In genomic region chr10:122327237-122328206, GRCh38 we compare ENCODE assay signal across 20 cellular contexts. TPM values are rescaled to one million over a fixed set of nuclear protein-coding genes. Genes with fewer than 3 reads are reported as not detected.
DNase-seq lines count a peak whose midpoint lies in the region; ATAC-seq and TF ChIP-seq lines count a peak whose summit lies in the region.
"Had no signal": no experiment of that assay in that cellular context is flagged by ENCODE, and none has a peak within 500 bp of the region (broad histone marks: within the 10 kb centered on the region; RNA-seq: fewer than 3 reads in every experiment).

No MANE protein-coding gene starts in this region.

- H3K9me3 Mint-ChIP-seq in CD14-positive monocyte (peaks cover 0 to 7% (median 3%) of the 10 kb centered on the region in 7 donors), mesothelial cell of epicardium (peaks cover 3% of the 10 kb centered on the region)

- H3K36me3 Mint-ChIP-seq in CD14-positive monocyte (no peaks in the 10 kb centered on the region), mesothelial cell of epicardium (no peaks in the 10 kb centered on the region)

- intact Hi-C loops in CD14-positive monocyte (cut with micrococcal nuclease) (no loop called here), dorsolateral prefrontal cortex (cut with DNase I) (no loop called here)

- H3K4me1 Mint-ChIP-seq in CD14-positive monocyte (peaks cover 10% of the 10 kb centered on the region), mesothelial cell of epicardium (no peaks in the 10 kb centered on the region)

- H3K4me3 Mint-ChIP-seq in CD14-positive monocyte (no peak overlapping the region), mesothelial cell of epicardium (no peak overlapping the region)

- no peaks in the 10 kb centered on the region for H3K4me1 ChIP-seq in SJCRH30
- H3K4me1 ChIP-seq: SJSA1 had no signal

- H3K27ac Mint-ChIP-seq in CD14-positive monocyte (no peak overlapping the region), mesothelial cell of epicardium (no peak overlapping the region)

- no peaks in the 10 kb centered on the region for H3K36me3 ChIP-seq in SJCRH30
- H3K36me3 ChIP-seq: SJSA1 had no signal

- H3K4me3 ChIP-seq in SJCRH30 (no peak overlapping the region), dorsolateral prefrontal cortex (no peak overlapping the region)
- H3K4me3 ChIP-seq: SJSA1 had no signal

- peak; percentile 48 for DNase-seq in CD14-positive monocyte (ENCODE audit: low spot score)
- DNase-seq in SJCRH30 = peak; percentile 34 to 62
- peak in 1 of 10 donors; percentile 38 for DNase-seq in dorsolateral prefrontal cortex
- peak; percentile 8 for DNase-seq in stimulated activated CD8-positive, alpha-beta memory T cell treated with anti-CD3 and anti-CD28 coated beads, Interleukin-4, amount 100 ng/mL, for 48 hours
- no peak for DNase-seq in mesothelial cell of epicardium (ENCODE audit: low spot score in 2 of 2, unreplicated experiment in 2 of 2)
- DNase-seq in H4 (ENCODE audit: low spot score) = no peak
- DNase-seq: EL; GF-D8; H7; KG1; NCI-H1092 treated with DMSO at 0.1 percent for 48 hours; NCI-H1436 treated with DMSO at 0.1 percent for 48 hours; NCI-H1930; NCI-H2227 treated with DMSO at 0.1 percent for 48 hours; NCI-H774; NK-92 treated with Interleukin-12 subunit alpha and Interleukin-12 subunit beta, amount 100 ng/mL, for 24 hours had no signal

- no peak for ATAC-seq in HG02588 (IDR thresholded peaks at IDR 0.05; ENCODE audit: unreplicated experiment)

- no peaks in the 10 kb centered on the region for H3K9me3 ChIP-seq in SJCRH30 (replicated peaks)
- H3K9me3 ChIP-seq: SJSA1 had no signal

- H3K27me3 ChIP-seq in SJCRH30 (peaks cover 15% of the 10 kb centered on the region), dorsolateral prefrontal cortex (peaks cover 0 to 3% (median 0%) of the 10 kb centered on the region in 45 donors)

- H3K27me3 Mint-ChIP-seq in CD14-positive monocyte (ENCODE audit: low read depth in 3 of 3) (peaks cover 8 to 25% (median 12%) of the 10 kb centered on the region in 3 donors), mesothelial cell of epicardium (ENCODE audit: low read depth) (peaks cover 28% of the 10 kb centered on the region)

- H3K27ac ChIP-seq in SJCRH30 (no peak overlapping the region), dorsolateral prefrontal cortex (peak overlapping the region in 58 of 59 donors; percentile 35 to 100 (median 96))
- H3K27ac ChIP-seq: C4-2B, HL-60, SJSA1 had no signal

- TF ChIP-seq CTCF in CD14-positive monocyte (IDR thresholded peaks at IDR 0.05) (no peak), dorsolateral prefrontal cortex (IDR thresholded peaks at IDR 0.05 in 54 of 56, conservative IDR thresholded peaks at IDR 0.05 in 2 of 56; ENCODE audit: low read depth in 1 of 56, partially characterized antibody in 56 of 56) (no peak), mesothelial cell of epicardium (IDR thresholded peaks at IDR 0.05; ENCODE audit: unreplicated experiment) (no peak)

RNA-seq across cellular contexts. Expression of gene PLEKHA1, which starts 47.0 kb away (rescaled TPM):
- polyA plus RNA-seq in CD14-positive monocyte = 10 to 100 TPM; 12.3 to 14.9 TPM
- 26.6 and 31.9 TPM in 2 replicates for total RNA-seq in SJCRH30 (2014; rRNA removed; shearing (Covaris generic))
- total RNA-seq in dorsolateral prefrontal cortex (100 to 1,000 TPM in 89 of 120 experiments, 10 to 100 TPM in 31; 60.2 to 156 (median 112) TPM), mesothelial cell of epicardium (33.1 to 35.6 TPM (median 35.3 TPM) in 3 replicates)
- total RNA-seq in H4 (2014; rRNA removed; shearing (Covaris generic)) = 8.1 and 15.8 TPM in 2 replicates

RNA-seq across cellular contexts. Expression of gene BTBD16, which starts 56.4 kb away (rescaled TPM):
- polyA plus RNA-seq in CD14-positive monocyte = not detected
- not detected in 2 replicates for total RNA-seq in SJCRH30 (2014; rRNA removed; shearing (Covaris generic))
- total RNA-seq in dorsolateral prefrontal cortex (10 to 100 TPM in 1 of 120 experiments, 1 to 10 TPM in 86, under 1 TPM in 19, not detected in 14; 0.33 to 16.6 (median 2.3) TPM), mesothelial cell of epicardium (not detected in 3 replicates)
- total RNA-seq in H4 (2014; rRNA removed; shearing (Covaris generic)) = not detected in 2 replicates
- total RNA-seq: SJSA1 had no signal

Comparison
In these comparisons a context has a peak if more than half of its experiments do, and no peak if none do; other contexts are left out.
1. DNase-seq: peak in CD14-positive monocyte (single experiment), SJCRH30 (2 of 2) and stimulated activated CD8-positive, alpha-beta memory T cell treated with anti-CD3 and anti-CD28 coated beads, Interleukin-4, amount 100 ng/mL, for 48 hours (single experiment); none in mesothelial cell of epicardium (0 of 2) and H4 (single experiment).